Comparison of ENCODE assay signal across 2 cellular contexts in the genomic region with DNA sequence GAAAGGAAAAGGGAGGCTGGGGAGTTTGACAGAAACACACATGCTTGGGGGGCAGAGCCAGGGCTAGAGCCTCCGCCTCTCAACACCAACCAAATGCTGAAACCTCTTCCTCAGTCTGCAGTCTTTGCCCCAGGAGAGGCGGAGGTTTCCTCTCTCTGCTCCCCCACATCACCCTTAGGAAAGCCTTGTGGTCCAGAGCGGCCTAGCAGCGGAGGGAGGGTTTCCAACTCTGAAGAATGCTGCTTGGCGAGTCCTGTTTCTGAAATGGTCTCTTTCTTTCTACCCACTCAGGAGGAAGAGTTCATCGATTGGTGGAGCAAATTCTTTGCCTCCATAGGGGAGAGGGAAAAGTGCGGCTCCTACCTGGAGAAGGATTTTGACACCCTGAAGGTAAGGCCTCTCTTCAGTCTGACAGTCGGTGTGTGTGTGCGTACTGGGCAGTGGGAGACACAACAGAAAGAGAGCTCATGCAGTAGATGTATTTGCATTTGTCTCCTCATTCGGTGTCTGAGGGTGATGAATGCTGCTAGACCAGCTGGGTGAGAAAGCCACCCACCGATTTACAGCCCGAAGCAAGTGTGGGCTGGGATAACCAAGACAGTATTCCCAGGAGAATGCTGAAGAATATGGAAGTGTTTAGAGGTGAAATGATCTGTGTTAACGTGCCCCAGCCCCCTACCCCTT.
TF ChIP-seq lines count a peak whose summit lies in the region.

No MANE protein-coding gene starts in this region.

TF ChIP-seq in IMR-90, 13 proteins besides CTCF, POLR2A, EP300 and RAD21:
- TF ChIP-seq SMC3 (IDR thresholded peaks at IDR 0.05; ENCODE audit: low read depth, low read length) (no peak), RFX5 (IDR thresholded peaks at IDR 0.05; ENCODE audit: low read depth, low read length) (no peak), MAFK (IDR thresholded peaks at IDR 0.05; ENCODE audit: low read depth, low read length) (no peak), CEBPB (IDR thresholded peaks at IDR 0.05; ENCODE audit: low read depth, low read length) (no peak), RCOR1 (IDR thresholded peaks at IDR 0.05; ENCODE audit: insufficient replicate concordance, low read length) (no peak), MXI1 (IDR thresholded peaks at IDR 0.05; ENCODE audit: borderline replicate concordance, low read depth, low read length) (no peak), USF2 (IDR thresholded peaks at IDR 0.05; ENCODE audit: low read depth, low read length) (no peak), BHLHE40 (IDR thresholded peaks at IDR 0.05; ENCODE audit: low read depth, low read length) (no peak), ELK1 (IDR thresholded peaks at IDR 0.05; ENCODE audit: borderline replicate concordance, low read depth, low read length) (no peak), CHD1 (IDR thresholded peaks at IDR 0.05; ENCODE audit: low read depth, low read length) (no peak), FOS (IDR thresholded peaks at IDR 0.05; ENCODE audit: low read depth, low read length) (no peak), MAZ (IDR thresholded peaks at IDR 0.05; ENCODE audit: borderline replicate concordance, low read depth, low read length) (no peak), NFE2L2 (IDR thresholded peaks at IDR 0.05; ENCODE audit: low read depth, low read length) (no peak)

TF ChIP-seq in WTC11, 78 proteins besides CTCF, POLR2A, EP300 and RAD21:
- TF ChIP-seq CREM (CRISPR knock-in tag; IDR thresholded peaks at IDR 0.05) (no peak), RELA (CRISPR knock-in tag; IDR thresholded peaks at IDR 0.05; ENCODE audit: borderline replicate concordance) (no peak), NR2C2 (CRISPR knock-in tag; IDR thresholded peaks at IDR 0.05) (no peak), ZNF281 (CRISPR knock-in tag; IDR thresholded peaks at IDR 0.05) (no peak), ESRRA (CRISPR knock-in tag; IDR thresholded peaks at IDR 0.05; ENCODE audit: borderline replicate concordance) (no peak), ZNF423 (CRISPR knock-in tag; IDR thresholded peaks at IDR 0.05) (no peak), TEAD1 (CRISPR knock-in tag; IDR thresholded peaks at IDR 0.05) (no peak), MAX (CRISPR knock-in tag; IDR thresholded peaks at IDR 0.05) (no peak), CDX4 (CRISPR knock-in tag; IDR thresholded peaks at IDR 0.05; ENCODE audit: borderline replicate concordance) (no peak), ZNF263 (CRISPR knock-in tag; IDR thresholded peaks at IDR 0.05; ENCODE audit: low read depth) (no peak), NR3C1 (CRISPR knock-in tag; conservative IDR thresholded peaks at IDR 0.05; ENCODE audit: low read depth) (no peak), SMAD3 (CRISPR knock-in tag; IDR thresholded peaks at IDR 0.05; ENCODE audit: borderline replicate concordance) (no peak), FOXP1 (CRISPR knock-in tag; IDR thresholded peaks at IDR 0.05; ENCODE audit: borderline replicate concordance) (no peak)
- TF ChIP-seq, protein P1, sequence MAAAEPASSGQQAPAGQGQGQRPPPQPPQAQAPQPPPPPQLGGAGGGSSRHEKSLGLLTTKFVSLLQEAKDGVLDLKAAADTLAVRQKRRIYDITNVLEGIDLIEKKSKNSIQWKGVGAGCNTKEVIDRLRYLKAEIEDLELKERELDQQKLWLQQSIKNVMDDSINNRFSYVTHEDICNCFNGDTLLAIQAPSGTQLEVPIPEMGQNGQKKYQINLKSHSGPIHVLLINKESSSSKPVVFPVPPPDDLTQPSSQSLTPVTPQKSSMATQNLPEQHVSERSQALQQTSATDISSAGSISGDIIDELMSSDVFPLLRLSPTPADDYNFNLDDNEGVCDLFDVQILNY (CRISPR knock-in tag; IDR thresholded peaks at IDR 0.05): no peak
- TF ChIP-seq, protein P2, sequence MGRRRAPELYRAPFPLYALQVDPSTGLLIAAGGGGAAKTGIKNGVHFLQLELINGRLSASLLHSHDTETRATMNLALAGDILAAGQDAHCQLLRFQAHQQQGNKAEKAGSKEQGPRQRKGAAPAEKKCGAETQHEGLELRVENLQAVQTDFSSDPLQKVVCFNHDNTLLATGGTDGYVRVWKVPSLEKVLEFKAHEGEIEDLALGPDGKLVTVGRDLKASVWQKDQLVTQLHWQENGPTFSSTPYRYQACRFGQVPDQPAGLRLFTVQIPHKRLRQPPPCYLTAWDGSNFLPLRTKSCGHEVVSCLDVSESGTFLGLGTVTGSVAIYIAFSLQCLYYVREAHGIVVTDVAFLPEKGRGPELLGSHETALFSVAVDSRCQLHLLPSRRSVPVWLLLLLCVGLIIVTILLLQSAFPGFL (CRISPR knock-in tag; IDR thresholded peaks at IDR 0.05; ENCODE audit: borderline replicate concordance): no peak
- TF ChIP-seq, protein P3, sequence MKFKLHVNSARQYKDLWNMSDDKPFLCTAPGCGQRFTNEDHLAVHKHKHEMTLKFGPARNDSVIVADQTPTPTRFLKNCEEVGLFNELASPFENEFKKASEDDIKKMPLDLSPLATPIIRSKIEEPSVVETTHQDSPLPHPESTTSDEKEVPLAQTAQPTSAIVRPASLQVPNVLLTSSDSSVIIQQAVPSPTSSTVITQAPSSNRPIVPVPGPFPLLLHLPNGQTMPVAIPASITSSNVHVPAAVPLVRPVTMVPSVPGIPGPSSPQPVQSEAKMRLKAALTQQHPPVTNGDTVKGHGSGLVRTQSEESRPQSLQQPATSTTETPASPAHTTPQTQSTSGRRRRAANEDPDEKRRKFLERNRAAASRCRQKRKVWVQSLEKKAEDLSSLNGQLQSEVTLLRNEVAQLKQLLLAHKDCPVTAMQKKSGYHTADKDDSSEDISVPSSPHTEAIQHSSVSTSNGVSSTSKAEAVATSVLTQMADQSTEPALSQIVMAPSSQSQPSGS (CRISPR knock-in tag; IDR thresholded peaks at IDR 0.05; ENCODE audit: borderline replicate concordance, low read depth): no peak
- TF ChIP-seq, protein P4, sequence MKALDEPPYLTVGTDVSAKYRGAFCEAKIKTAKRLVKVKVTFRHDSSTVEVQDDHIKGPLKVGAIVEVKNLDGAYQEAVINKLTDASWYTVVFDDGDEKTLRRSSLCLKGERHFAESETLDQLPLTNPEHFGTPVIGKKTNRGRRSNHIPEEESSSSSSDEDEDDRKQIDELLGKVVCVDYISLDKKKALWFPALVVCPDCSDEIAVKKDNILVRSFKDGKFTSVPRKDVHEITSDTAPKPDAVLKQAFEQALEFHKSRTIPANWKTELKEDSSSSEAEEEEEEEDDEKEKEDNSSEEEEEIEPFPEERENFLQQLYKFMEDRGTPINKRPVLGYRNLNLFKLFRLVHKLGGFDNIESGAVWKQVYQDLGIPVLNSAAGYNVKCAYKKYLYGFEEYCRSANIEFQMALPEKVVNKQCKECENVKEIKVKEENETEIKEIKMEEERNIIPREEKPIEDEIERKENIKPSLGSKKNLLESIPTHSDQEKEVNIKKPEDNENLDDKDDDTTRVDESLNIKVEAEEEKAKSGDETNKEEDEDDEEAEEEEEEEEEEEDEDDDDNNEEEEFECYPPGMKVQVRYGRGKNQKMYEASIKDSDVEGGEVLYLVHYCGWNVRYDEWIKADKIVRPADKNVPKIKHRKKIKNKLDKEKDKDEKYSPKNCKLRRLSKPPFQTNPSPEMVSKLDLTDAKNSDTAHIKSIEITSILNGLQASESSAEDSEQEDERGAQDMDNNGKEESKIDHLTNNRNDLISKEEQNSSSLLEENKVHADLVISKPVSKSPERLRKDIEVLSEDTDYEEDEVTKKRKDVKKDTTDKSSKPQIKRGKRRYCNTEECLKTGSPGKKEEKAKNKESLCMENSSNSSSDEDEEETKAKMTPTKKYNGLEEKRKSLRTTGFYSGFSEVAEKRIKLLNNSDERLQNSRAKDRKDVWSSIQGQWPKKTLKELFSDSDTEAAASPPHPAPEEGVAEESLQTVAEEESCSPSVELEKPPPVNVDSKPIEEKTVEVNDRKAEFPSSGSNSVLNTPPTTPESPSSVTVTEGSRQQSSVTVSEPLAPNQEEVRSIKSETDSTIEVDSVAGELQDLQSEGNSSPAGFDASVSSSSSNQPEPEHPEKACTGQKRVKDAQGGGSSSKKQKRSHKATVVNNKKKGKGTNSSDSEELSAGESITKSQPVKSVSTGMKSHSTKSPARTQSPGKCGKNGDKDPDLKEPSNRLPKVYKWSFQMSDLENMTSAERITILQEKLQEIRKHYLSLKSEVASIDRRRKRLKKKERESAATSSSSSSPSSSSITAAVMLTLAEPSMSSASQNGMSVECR (CRISPR knock-in tag; IDR thresholded peaks at IDR 0.05; ENCODE audit: borderline replicate concordance): no peak
